Comparison of ENCODE assay signal across 1 cellular context in the genomic region with DNA sequence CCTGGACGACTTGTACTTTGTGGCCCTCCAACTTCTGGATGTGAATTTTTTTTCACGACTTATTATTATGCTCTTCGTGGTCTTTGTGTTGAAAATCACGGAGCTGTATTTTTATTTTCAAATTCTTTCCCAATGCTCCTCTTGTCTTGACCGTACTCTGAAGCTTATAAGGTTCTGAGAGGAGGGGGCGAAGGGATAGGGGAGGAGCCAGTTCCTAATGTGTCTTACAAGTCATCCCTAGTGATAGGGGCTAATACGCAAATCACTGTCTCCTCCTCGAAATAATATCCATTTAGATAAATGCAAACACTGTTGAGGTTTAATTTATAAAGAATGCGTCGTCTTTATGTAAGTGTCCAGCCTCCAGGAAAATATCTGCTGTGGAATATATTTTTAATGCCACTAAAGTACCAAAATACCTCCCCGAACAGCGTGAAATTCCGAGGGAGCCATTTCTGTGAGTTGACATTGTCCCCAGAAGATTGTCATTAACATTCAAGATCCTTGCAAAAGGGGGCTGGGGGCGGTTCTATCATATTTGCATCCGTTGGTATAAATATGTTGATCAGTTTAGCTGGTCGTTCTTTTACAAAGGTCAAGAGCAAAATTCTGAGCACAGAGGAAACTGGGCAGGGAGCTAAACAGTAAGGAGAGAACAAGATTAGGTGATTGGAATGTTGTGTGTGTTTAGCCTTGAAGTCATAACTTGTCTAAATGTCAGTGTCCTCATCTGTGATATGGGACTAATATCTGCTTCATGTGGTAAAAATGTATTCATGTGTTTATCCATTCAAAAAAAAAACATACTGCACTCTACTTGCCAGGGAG.
TF ChIP-seq lines count a peak whose summit lies in the region.

No MANE protein-coding gene starts in this region.

TF ChIP-seq in A549, 52 proteins besides CTCF, POLR2A, EP300 and RAD21 (continued from another document):
- TF ChIP-seq, protein P1, sequence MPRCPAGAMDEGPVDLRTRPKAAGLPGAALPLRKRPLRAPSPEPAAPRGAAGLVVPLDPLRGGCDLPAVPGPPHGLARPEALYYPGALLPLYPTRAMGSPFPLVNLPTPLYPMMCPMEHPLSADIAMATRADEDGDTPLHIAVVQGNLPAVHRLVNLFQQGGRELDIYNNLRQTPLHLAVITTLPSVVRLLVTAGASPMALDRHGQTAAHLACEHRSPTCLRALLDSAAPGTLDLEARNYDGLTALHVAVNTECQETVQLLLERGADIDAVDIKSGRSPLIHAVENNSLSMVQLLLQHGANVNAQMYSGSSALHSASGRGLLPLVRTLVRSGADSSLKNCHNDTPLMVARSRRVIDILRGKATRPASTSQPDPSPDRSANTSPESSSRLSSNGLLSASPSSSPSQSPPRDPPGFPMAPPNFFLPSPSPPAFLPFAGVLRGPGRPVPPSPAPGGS (IDR thresholded peaks at IDR 0.05) = no peak
- TF ChIP-seq, protein P2, sequence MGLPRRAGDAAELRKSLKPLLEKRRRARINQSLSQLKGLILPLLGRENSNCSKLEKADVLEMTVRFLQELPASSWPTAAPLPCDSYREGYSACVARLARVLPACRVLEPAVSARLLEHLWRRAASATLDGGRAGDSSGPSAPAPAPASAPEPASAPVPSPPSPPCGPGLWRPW (IDR thresholded peaks at IDR 0.05) = no peak
- TF ChIP-seq CBX8 (IDR thresholded peaks at IDR 0.05) (no peak), EHMT2 (IDR thresholded peaks at IDR 0.05; ENCODE audit: low read depth) (no peak), EHF (CRISPR knock-in tag; IDR thresholded peaks at IDR 0.05) (no peak), RFX5 (IDR thresholded peaks at IDR 0.05) (no peak)
